8 cellular contexts compared by ENCODE assay signal in the genomic region with DNA sequence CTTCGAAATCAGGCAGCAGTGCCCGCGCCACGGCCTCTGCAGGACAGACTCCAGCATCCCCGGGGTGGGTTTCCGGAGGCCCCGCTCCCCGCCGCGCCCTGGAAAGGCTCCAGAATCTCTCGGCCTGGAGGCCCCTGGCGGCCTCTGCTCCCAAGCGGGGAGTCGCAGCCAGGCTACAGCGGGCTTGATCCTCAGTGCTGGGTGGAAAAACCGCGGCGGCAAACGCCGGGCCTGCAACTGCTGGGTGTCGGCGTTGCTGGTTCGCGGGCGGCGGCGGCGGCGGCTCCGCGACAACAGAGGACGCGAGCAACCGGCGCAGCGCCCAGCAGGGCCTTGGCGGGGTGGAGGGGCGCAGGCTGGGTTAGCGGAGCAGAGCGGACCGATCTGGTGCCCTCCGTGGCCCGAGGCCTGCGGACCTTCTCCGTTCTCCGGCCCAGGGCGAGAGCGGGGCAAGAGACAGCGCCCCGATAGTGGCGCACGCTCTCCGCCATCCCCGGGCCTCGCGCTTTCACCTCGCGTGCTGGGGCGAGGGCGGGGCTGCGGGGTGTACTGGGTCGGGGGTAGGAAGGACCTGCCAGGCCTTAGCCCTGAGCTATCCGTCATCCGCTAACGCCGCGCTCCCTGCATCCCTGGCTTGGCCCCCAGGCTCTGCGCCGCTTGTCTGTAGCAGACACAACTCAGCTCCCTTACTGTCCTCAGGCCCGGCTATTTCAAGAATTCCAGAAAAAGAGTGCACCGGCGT. TPM values are rescaled to one million over a fixed set of nuclear protein-coding genes. Genes with fewer than 3 reads are reported as not detected.
A peak's percentile ranks its signal among the peaks of the same experiment; 100 is the strongest.
DNase-seq lines count a peak whose midpoint lies in the region; ATAC-seq and TF ChIP-seq lines count a peak whose summit lies in the region.

No MANE protein-coding gene starts in this region.

- H3K4me1 Mint-ChIP-seq in endothelial cell (ENCODE audit: unreplicated experiment), result peaks cover 22% of the 10 kb centered on the region

- DNase-seq in NCI-H1436 (lab: John Stamatoyannopoulos, UW) (peak; percentile 57), NCI-H1436 treated with DMSO at 0.1 percent for 48 hours (lab: John Stamatoyannopoulos, UW) (no peak), NCI-H524 treated with DMSO at 0.1 percent for 48 hours (lab: John Stamatoyannopoulos, UW) (peak; percentile 34), endothelial cell (ENCODE audit: low spot score) (peak; percentile 58), midbrain (lab: John Stamatoyannopoulos, UW) (peak; percentile 81)
- DNase-seq in activated CD8-positive, alpha-beta memory T cell treated with anti-CD3 and anti-CD28 coated beads, Interleukin-2, amount 50 U/mL, for 24 hours (ENCODE audit: extremely low read depth), result peak; percentile 23
- DNase-seq in stimulated activated CD8-positive, alpha-beta memory T cell treated with anti-CD3 and anti-CD28 coated beads, Interleukin-15, amount 100 ng/mL, for 48 hours (ENCODE audit: low read depth in 2 of 2), result peak; percentile 49 to 52

- H3K27me3 Mint-ChIP-seq in endothelial cell (ENCODE audit: unreplicated experiment), result peaks cover 14% of the 10 kb centered on the region

- H3K36me3 Mint-ChIP-seq in endothelial cell (ENCODE audit: low read depth, unreplicated experiment), result peaks cover 4% of the 10 kb centered on the region

- H3K4me3 Mint-ChIP-seq in endothelial cell (ENCODE audit: unreplicated experiment), result peak overlapping the region; percentile 81

- H3K9me3 Mint-ChIP-seq in endothelial cell (ENCODE audit: unreplicated experiment), result no peaks in the 10 kb centered on the region

- ATAC-seq in HG03039 (IDR thresholded peaks at IDR 0.05; ENCODE audit: unreplicated experiment), result peak; percentile 24

- no peak overlapping the region for H3K27ac Mint-ChIP-seq in endothelial cell (ENCODE audit: unreplicated experiment)

- no peak for TF ChIP-seq CTCF in endothelial cell (IDR thresholded peaks at IDR 0.05; ENCODE audit: unreplicated experiment)

RNA-seq across cellular contexts. Expression of a gene that starts 3.4 kb away (rescaled TPM):
- total RNA-seq in endothelial cell (ENCODE audit: unreplicated experiment), result 40.9 TPM

RNA-seq across cellular contexts. Expression of a gene that starts 57.1 kb away (rescaled TPM):
- not detected for total RNA-seq in endothelial cell (ENCODE audit: unreplicated experiment)
